ENCODE assay signal across 16 cellular contexts in genomic region chr5:6773342-6774035, GRCh38.
DNase-seq lines count a peak whose midpoint lies in the region; ATAC-seq lines count a peak whose summit lies in the region.
"Had no signal": no experiment of that assay in that cellular context is flagged by ENCODE, and none has a peak within 500 bp of the region (broad histone marks: within the 10 kb centered on the region; RNA-seq: fewer than 3 reads in every experiment).

No MANE protein-coding gene starts in this region.

- 87 to 92% methylated on average over 26 to 33 of the region's 46 CpGs for WGBS in aorta, 2 donors

- DNase-seq in COLO668 (lab: John Stamatoyannopoulos, UW; ENCODE audit: unreplicated experiment): peak; percentile 95
- DNase-seq in LHCN-M2 (ENCODE audit: low read depth): peak; percentile 24
- DNase-seq in NCI-H2227 (lab: John Stamatoyannopoulos, UW; ENCODE audit: unreplicated experiment): peak; percentile 52
- no peak for DNase-seq in T-helper 17 cell
- DNase-seq in RKO (ENCODE audit: low spot score): no peak
- DNase-seq in aorta: no peak
- DNase-seq in NK-92 treated with Interleukin-12 subunit alpha and Interleukin-12 subunit beta, amount 100 ng/mL, for 24 hours (lab: John Stamatoyannopoulos, UW): no peak
- DNase-seq: activated CD4-positive, alpha-beta T cell treated with anti-CD3 and anti-CD28 coated beads, Interleukin-2, amount 10 ng/mL, durations not matched to agents 7 days and 5 days; brain microvascular endothelial cell; endodermal cell; KG1; stimulated activated CD4-positive, alpha-beta T cell treated with anti-CD3 and anti-CD28 coated beads, Interleukin-4, amount 100 ng/mL, for 24 hours; stomach had no signal

- intact Hi-C loops in aorta (cut with DNase I): no loop called here

- H3K4me3 Mint-ChIP-seq in T-helper 17 cell: peak overlapping the region; percentile 21
- H3K4me3 Mint-ChIP-seq: activated CD4-positive, alpha-beta T cell treated with anti-CD3 and anti-CD28 coated beads, Interleukin-2, amount 10 ng/mL, durations not matched to agents 7 days and 5 days; endodermal cell; T-helper 1 cell treated with Interleukin-12 subunit alpha and Interleukin-12 subunit beta and Interleukin-4 antibody, amounts not matched to agents 30 μg/mL and 1 μg/mL, for 36 hours had no signal

- no peaks in the 10 kb centered on the region for H3K36me3 ChIP-seq in aorta (ENCODE audit: control insufficient read depth in 1 of 2, insufficient read depth in 2 of 2, low read length in 1 of 2)
- H3K36me3 ChIP-seq: BLaER1, brain microvascular endothelial cell, stomach had no signal

- peaks cover 29% of the 10 kb centered on the region for H3K27me3 Mint-ChIP-seq in T-helper 17 cell

- no peak overlapping the region for H3K27ac Mint-ChIP-seq in T-helper 17 cell
- H3K27ac Mint-ChIP-seq: activated CD4-positive, alpha-beta T cell treated with anti-CD3 and anti-CD28 coated beads, Interleukin-2, amount 10 ng/mL, durations not matched to agents 7 days and 5 days; endodermal cell; T-helper 1 cell treated with Interleukin-12 subunit alpha and Interleukin-12 subunit beta and Interleukin-4 antibody, amounts not matched to agents 30 μg/mL and 1 μg/mL, for 36 hours had no signal

- H3K4me1 Mint-ChIP-seq in T-helper 17 cell: peaks cover 6% of the 10 kb centered on the region
- H3K4me1 Mint-ChIP-seq: endodermal cell had no signal

- no peak overlapping the region for H3K27ac ChIP-seq in aorta (ENCODE audit: low read depth in 1 of 2, low read length in 2 of 2)
- H3K27ac ChIP-seq: BLaER1, brain microvascular endothelial cell, stomach had no signal

- no peak overlapping the region for H3K4me3 ChIP-seq in aorta (ENCODE audit: low read length in 2 of 2)
- H3K4me3 ChIP-seq: BLaER1, stomach had no signal

- H3K4me1 ChIP-seq in aorta (ENCODE audit: control insufficient read depth in 1 of 2, insufficient read depth in 2 of 2, low read length in 2 of 2): no peaks in the 10 kb centered on the region
- H3K4me1 ChIP-seq: stomach had no signal

- H3K9me3 ChIP-seq in T-helper 17 cell (ENCODE audit: control insufficient read depth, low read length, poor library complexity, severe bottlenecking) (no peaks in the 10 kb centered on the region), aorta (ENCODE audit: control insufficient read depth, low read length) (no peaks in the 10 kb centered on the region)
- H3K9me3 ChIP-seq: BLaER1, stomach had no signal

- peaks cover 4% of the 10 kb centered on the region for H3K36me3 Mint-ChIP-seq in T-helper 17 cell (ENCODE audit: low read depth)

- no peaks in the 10 kb centered on the region for H3K27me3 ChIP-seq in aorta (ENCODE audit: control insufficient read depth in 1 of 2, insufficient read depth in 2 of 2, low read length in 1 of 2)
- H3K27me3 ChIP-seq: BLaER1, brain microvascular endothelial cell, stomach had no signal

- ATAC-seq in T-helper 17 cell: no peak
- ATAC-seq in HG03354 (IDR thresholded peaks at IDR 0.05; ENCODE audit: poor library complexity, severe bottlenecking, unreplicated experiment): no peak
- no peak for ATAC-seq in aorta (ENCODE audit: low FRiP score)

Comparison
In these comparisons a context has a peak if more than half of its experiments do, and no peak if none do; other contexts are left out.
1. DNase-seq: peak in COLO668 (single experiment), LHCN-M2 (single experiment) and NCI-H2227 (single experiment); none in T-helper 17 cell (0 of 3), RKO (single experiment), aorta (0 of 2) and NK-92 treated with Interleukin-12 subunit alpha and Interleukin-12 subunit beta, amount 100 ng/mL, for 24 hours (single experiment).